Comparison of ENCODE assay signal across 8 cellular contexts in the genomic region with DNA sequence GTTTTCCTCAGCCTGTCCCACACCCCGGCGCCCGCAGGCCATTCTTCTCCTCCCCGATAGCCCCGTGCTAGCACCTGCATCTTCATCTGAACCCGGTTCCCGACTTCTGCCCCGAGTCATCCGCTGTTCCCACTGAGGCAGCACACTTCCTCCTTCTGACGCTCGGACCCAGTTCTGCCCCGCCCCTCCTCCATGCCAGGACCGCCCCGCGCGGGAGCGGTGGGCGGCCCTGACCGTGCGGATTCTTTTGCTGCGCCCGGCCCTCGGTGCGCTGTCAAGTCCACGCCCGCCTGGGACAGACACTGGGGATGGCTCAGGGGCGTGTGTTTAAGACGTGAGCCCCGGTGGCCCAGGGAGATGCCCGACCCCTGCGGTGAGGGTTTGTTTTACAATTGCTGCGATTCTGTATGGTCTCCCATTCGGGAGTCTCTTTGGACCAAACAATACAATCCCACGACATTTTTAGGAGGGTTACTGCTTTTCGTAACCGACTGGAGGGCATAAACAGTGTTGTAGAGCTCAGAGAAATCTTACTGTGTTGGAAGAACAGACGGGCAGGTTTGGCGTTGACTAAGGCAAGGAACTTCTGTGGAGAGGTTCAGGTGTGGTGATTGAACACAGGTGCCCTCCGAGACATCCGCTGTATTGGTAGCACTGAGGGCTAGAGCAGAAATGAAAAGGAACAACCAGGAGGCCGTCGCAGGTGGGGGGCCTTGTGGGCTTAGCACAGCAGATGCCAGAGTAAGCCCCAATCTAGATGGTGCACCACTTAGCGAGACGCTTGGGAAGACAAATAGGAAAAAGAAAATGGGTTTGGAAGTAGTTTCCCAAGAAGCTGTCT. TPM values are rescaled to one million over a fixed set of nuclear protein-coding genes. Genes with fewer than 3 reads are reported as not detected.
DNase-seq lines count a peak whose midpoint lies in the region; ATAC-seq and TF ChIP-seq lines count a peak whose summit lies in the region.

No MANE protein-coding gene starts in this region.

- no peaks in the 10 kb centered on the region for H3K27me3 ChIP-seq in left lung

- ATAC-seq in GM18867 (IDR thresholded peaks at IDR 0.05; ENCODE audit: unreplicated experiment) = peak; percentile 66
- peak; percentile 49 for ATAC-seq in HG03095 (IDR thresholded peaks at IDR 0.05; ENCODE audit: unreplicated experiment)
- ATAC-seq in left lung = peak; percentile 84

- DNase-seq in AG09309 (ENCODE audit: low read depth) (peak; percentile 21), NCI-H2227 treated with DMSO at 0.1 percent for 48 hours (lab: John Stamatoyannopoulos, UW) (peak; percentile 71), coronary artery (ENCODE audit: low spot score) (peak; percentile 92), left lung (peak; percentile 90 to 94)
- peak; percentile 86 for DNase-seq in activated CD4-positive, alpha-beta T cell treated with anti-CD3 and anti-CD28 coated beads for 48 hours
- peak; percentile 43 for DNase-seq in stimulated activated CD4-positive, alpha-beta T cell treated with anti-CD3 and anti-CD28 coated beads, Interleukin-2, amount 100 ng/mL, for 4 hours (ENCODE audit: low read depth)

- H3K9me3 ChIP-seq in left lung = no peaks in the 10 kb centered on the region

- peaks cover 17 to 62% of the 10 kb centered on the region in 2 donors for H3K4me1 ChIP-seq in left lung

- intact Hi-C loops in left lung (cut with DNase I) = no loop called here

- H3K4me3 ChIP-seq in AG09309 (ENCODE audit: control insufficient read depth, low read depth, low read length) (peak overlapping the region; percentile 95), coronary artery (peak overlapping the region; percentile 95), left lung (peak overlapping the region; percentile 72 to 93)

- H3K36me3 ChIP-seq in left lung = peaks cover 0 to 11% of the 10 kb centered on the region in 2 donors

- no peak for TF ChIP-seq CTCF in AG09309 (IDR thresholded peaks at IDR 0.05; ENCODE audit: control insufficient read depth, insufficient read depth, low read depth, low read length, missing control alignments)
- no peak for TF ChIP-seq CTCF in coronary artery (IDR thresholded peaks at IDR 0.05)
- TF ChIP-seq CTCF in left lung (IDR thresholded peaks at IDR 0.05) = no peak

- H3K27ac ChIP-seq in coronary artery (peak overlapping the region; percentile 90 to 99), left lung (peak overlapping the region; percentile 93 to 96)

RNA-seq across cellular contexts. Expression of gene PTPN23, which starts 0.7 kb away (rescaled TPM):
- 10 to 100 TPM; 42.1 to 53.5 TPM for total RNA-seq in left lung

Comparison
In these comparisons a context has a peak if more than half of its experiments do, and no peak if none do; other contexts are left out.
1. Peak in every context shown above with its lines: DNase-seq, ATAC-seq, H3K4me3 ChIP-seq and H3K27ac ChIP-seq.
2. DNase-seq: peak in every context shown above with its lines; median percentile 92 in coronary artery; 92 in left lung; 86 in activated CD4-positive, alpha-beta T cell treated with anti-CD3 and anti-CD28 coated beads for 48 hours; 71 in NCI-H2227 treated with DMSO at 0.1 percent for 48 hours; 43 in stimulated activated CD4-positive, alpha-beta T cell treated with anti-CD3 and anti-CD28 coated beads, Interleukin-2, amount 100 ng/mL, for 4 hours; 21 in AG09309.